In genomic region chr14:24300326-24300980, GRCh38 we compare ENCODE assay signal across 8 cellular contexts. TPM values are rescaled to one million over a fixed set of nuclear protein-coding genes. Genes with fewer than 3 reads are reported as not detected.
DNase-seq lines count a peak whose midpoint lies in the region; ATAC-seq, FAIRE-seq and TF ChIP-seq lines count a peak whose summit lies in the region.

No MANE protein-coding gene starts in this region.

- peaks cover 40% of the 10 kb centered on the region for H3K36me3 ChIP-seq in astrocyte (ENCODE audit: insufficient read depth, low read length)
- H3K36me3 ChIP-seq in liver (ENCODE audit: control insufficient read depth in 4 of 4, insufficient read depth in 3 of 4, low read depth in 1 of 4, low read length in 3 of 4), result peaks cover 9 to 46% (median 33%) of the 10 kb centered on the region in 4 donors
- H3K36me3 ChIP-seq in thymus (ENCODE audit: control insufficient read depth, insufficient read depth), result peaks cover 49% of the 10 kb centered on the region

- H3K27ac Mint-ChIP-seq in activated T-cell treated with anti-CD3 and anti-CD28 coated beads, Interleukin-2, amount 50 U/mL, for 24 hours, result peak overlapping the region; percentile 96
- peak overlapping the region; percentile 45 for H3K27ac Mint-ChIP-seq in astrocyte (ENCODE audit: unreplicated experiment)

- no peaks in the 10 kb centered on the region for H3K27me3 Mint-ChIP-seq in activated T-cell treated with anti-CD3 and anti-CD28 coated beads, Interleukin-2, amount 50 U/mL, for 24 hours
- H3K27me3 Mint-ChIP-seq in astrocyte (ENCODE audit: low read depth, unreplicated experiment), result no peaks in the 10 kb centered on the region

- no peak for ATAC-seq in HG03280 (IDR thresholded peaks at IDR 0.05; ENCODE audit: unreplicated experiment)

- peak overlapping the region; percentile 98 for H2AFZ ChIP-seq in astrocyte (ENCODE audit: low read depth, low read length)

- H3K27me3 ChIP-seq in astrocyte (ENCODE audit: insufficient read depth, low read length) (no peaks in the 10 kb centered on the region), liver (ENCODE audit: control insufficient read depth in 4 of 4, insufficient read depth in 4 of 4, low read length in 3 of 4) (no peaks in the 10 kb centered on the region), thymus (ENCODE audit: control insufficient read depth, insufficient read depth) (no peaks in the 10 kb centered on the region)

- peaks cover 32% of the 10 kb centered on the region for H3K79me2 ChIP-seq in astrocyte (ENCODE audit: insufficient read depth, low read length)

- no peaks in the 10 kb centered on the region for H3K9me3 Mint-ChIP-seq in activated T-cell treated with anti-CD3 and anti-CD28 coated beads, Interleukin-2, amount 50 U/mL, for 24 hours
- no peaks in the 10 kb centered on the region for H3K9me3 Mint-ChIP-seq in astrocyte (ENCODE audit: unreplicated experiment)

- H3K9ac ChIP-seq in astrocyte (ENCODE audit: low read length), result peak overlapping the region; percentile 93
- peak overlapping the region; percentile 71 to 80 for H3K9ac ChIP-seq in liver (ENCODE audit: low read depth in 1 of 2, low read length in 2 of 2)

- H4K20me1 ChIP-seq in astrocyte (ENCODE audit: insufficient read depth, low read length), result peaks cover 10% of the 10 kb centered on the region

- TF ChIP-seq RAD21 in liver (IDR thresholded peaks at IDR 0.05), result no peak

- TF ChIP-seq CTCF in astrocyte (IDR thresholded peaks at IDR 0.05; ENCODE audit: insufficient read depth, low read depth, low read length) (no peak), liver (IDR thresholded peaks at IDR 0.05; ENCODE audit: low read depth, low read length, missing input control) (no peak)

- no peak for DNase-seq in activated T-cell treated with anti-CD3 and anti-CD28 coated beads, Interleukin-2, amount 50 U/mL, for 24 hours
- no peak for DNase-seq in activated T-cell treated with anti-CD3 and anti-CD28 coated beads, Interleukin-2, amount 50 U/mL, for 1 hour
- DNase-seq in astrocyte (ENCODE audit: low read depth), result no peak
- DNase-seq in anterior cingulate cortex (lab: John Stamatoyannopoulos, UW), result no peak
- DNase-seq in D341Med (ENCODE audit: low spot score), result no peak

- H3K4me1 ChIP-seq in astrocyte (ENCODE audit: insufficient read depth, low read length) (peaks cover 25% of the 10 kb centered on the region), liver (ENCODE audit: control insufficient read depth in 4 of 4, insufficient read depth in 4 of 4, low read length in 3 of 4) (peaks cover 12 to 89% (median 77%) of the 10 kb centered on the region in 4 donors), thymus (ENCODE audit: control insufficient read depth, insufficient read depth, low read length) (peaks cover 14% of the 10 kb centered on the region)

- peak overlapping the region; percentile 99 for H3K4me2 ChIP-seq in astrocyte (ENCODE audit: low read length)

- 25% methylated on average over 16 of the region's 16 CpGs for WGBS in liver
- 40% methylated on average over 16 of the region's 16 CpGs for WGBS in thymus

- no peaks in the 10 kb centered on the region for H3K9me3 ChIP-seq in astrocyte (ENCODE audit: insufficient read depth, low read depth, low read length)
- no peaks in the 10 kb centered on the region for H3K9me3 ChIP-seq in liver (ENCODE audit: control insufficient read depth in 4 of 4, low read length in 3 of 4)
- H3K9me3 ChIP-seq in thymus (ENCODE audit: control insufficient read depth), result no peaks in the 10 kb centered on the region

- H3K4me3 ChIP-seq in astrocyte (ENCODE audit: insufficient read depth, low read depth, low read length), result peak overlapping the region; percentile 95
- peak overlapping the region; percentile 72 to 86 (median 83) for H3K4me3 ChIP-seq in liver (ENCODE audit: low read depth in 1 of 3, low read length in 3 of 3)
- H3K4me3 ChIP-seq in thymus (ENCODE audit: low read length), result peak overlapping the region; percentile 89

- H3K4me3 Mint-ChIP-seq in activated T-cell treated with anti-CD3 and anti-CD28 coated beads, Interleukin-2, amount 50 U/mL, for 24 hours, result peak overlapping the region; percentile 92
- peak overlapping the region; percentile 94 for H3K4me3 Mint-ChIP-seq in astrocyte (ENCODE audit: unreplicated experiment)

- FAIRE-seq in astrocyte (lab: Jason Lieb, UNC), result no peak

- H3K27ac ChIP-seq in astrocyte (ENCODE audit: low read depth, low read length) (peak overlapping the region; percentile 66), liver (ENCODE audit: low read depth in 1 of 2, low read length in 2 of 2) (peak overlapping the region; percentile 90 to 94), thymus (ENCODE audit: low read depth) (peak overlapping the region; percentile 83)

- H3K4me1 Mint-ChIP-seq in activated T-cell treated with anti-CD3 and anti-CD28 coated beads, Interleukin-2, amount 50 U/mL, for 24 hours (ENCODE audit: low read depth), result peaks cover 60% of the 10 kb centered on the region
- H3K4me1 Mint-ChIP-seq in astrocyte (ENCODE audit: low read depth, unreplicated experiment), result peaks cover 30% of the 10 kb centered on the region

- peaks cover 76% of the 10 kb centered on the region for H3K36me3 Mint-ChIP-seq in activated T-cell treated with anti-CD3 and anti-CD28 coated beads, Interleukin-2, amount 50 U/mL, for 24 hours (ENCODE audit: low read depth)
- peaks cover 31% of the 10 kb centered on the region for H3K36me3 Mint-ChIP-seq in astrocyte (ENCODE audit: low read depth, unreplicated experiment)

TF ChIP-seq in liver, 16 proteins besides CTCF, POLR2A, EP300 and RAD21 (continues in another document):
- no peak for TF ChIP-seq HNF4A (conservative IDR thresholded peaks at IDR 0.05)
- TF ChIP-seq, protein P1, sequence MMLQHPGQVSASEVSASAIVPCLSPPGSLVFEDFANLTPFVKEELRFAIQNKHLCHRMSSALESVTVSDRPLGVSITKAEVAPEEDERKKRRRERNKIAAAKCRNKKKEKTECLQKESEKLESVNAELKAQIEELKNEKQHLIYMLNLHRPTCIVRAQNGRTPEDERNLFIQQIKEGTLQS (IDR thresholded peaks at IDR 0.05), result no peak
- TF ChIP-seq SP1 (IDR thresholded peaks at IDR 0.05), result no peak
- no peak for TF ChIP-seq YY1 (IDR thresholded peaks at IDR 0.05)
- TF ChIP-seq FOXA2 (IDR thresholded peaks at IDR 0.05), result no peak
- TF ChIP-seq, protein P2, sequence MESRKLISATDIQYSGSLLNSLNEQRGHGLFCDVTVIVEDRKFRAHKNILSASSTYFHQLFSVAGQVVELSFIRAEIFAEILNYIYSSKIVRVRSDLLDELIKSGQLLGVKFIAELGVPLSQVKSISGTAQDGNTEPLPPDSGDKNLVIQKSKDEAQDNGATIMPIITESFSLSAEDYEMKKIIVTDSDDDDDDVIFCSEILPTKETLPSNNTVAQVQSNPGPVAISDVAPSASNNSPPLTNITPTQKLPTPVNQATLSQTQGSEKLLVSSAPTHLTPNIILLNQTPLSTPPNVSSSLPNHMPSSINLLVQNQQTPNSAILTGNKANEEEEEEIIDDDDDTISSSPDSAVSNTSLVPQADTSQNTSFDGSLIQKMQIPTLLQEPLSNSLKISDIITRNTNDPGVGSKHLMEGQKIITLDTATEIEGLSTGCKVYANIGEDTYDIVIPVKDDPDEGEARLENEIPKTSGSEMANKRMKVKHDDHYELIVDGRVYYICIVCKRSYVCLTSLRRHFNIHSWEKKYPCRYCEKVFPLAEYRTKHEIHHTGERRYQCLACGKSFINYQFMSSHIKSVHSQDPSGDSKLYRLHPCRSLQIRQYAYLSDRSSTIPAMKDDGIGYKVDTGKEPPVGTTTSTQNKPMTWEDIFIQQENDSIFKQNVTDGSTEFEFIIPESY (IDR thresholded peaks at IDR 0.05), result no peak
- TF ChIP-seq RXRA (IDR thresholded peaks at IDR 0.05), result no peak
- TF ChIP-seq GABPA (IDR thresholded peaks at IDR 0.05 in 1 of 2, conservative IDR thresholded peaks at IDR 0.05 in 1 of 2), result no peak
- TF ChIP-seq, protein P3, sequence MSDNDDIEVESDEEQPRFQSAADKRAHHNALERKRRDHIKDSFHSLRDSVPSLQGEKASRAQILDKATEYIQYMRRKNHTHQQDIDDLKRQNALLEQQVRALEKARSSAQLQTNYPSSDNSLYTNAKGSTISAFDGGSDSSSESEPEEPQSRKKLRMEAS (IDR thresholded peaks at IDR 0.05), result no peak
- TF ChIP-seq JUND (IDR thresholded peaks at IDR 0.05), result no peak
- TF ChIP-seq, protein P4, sequence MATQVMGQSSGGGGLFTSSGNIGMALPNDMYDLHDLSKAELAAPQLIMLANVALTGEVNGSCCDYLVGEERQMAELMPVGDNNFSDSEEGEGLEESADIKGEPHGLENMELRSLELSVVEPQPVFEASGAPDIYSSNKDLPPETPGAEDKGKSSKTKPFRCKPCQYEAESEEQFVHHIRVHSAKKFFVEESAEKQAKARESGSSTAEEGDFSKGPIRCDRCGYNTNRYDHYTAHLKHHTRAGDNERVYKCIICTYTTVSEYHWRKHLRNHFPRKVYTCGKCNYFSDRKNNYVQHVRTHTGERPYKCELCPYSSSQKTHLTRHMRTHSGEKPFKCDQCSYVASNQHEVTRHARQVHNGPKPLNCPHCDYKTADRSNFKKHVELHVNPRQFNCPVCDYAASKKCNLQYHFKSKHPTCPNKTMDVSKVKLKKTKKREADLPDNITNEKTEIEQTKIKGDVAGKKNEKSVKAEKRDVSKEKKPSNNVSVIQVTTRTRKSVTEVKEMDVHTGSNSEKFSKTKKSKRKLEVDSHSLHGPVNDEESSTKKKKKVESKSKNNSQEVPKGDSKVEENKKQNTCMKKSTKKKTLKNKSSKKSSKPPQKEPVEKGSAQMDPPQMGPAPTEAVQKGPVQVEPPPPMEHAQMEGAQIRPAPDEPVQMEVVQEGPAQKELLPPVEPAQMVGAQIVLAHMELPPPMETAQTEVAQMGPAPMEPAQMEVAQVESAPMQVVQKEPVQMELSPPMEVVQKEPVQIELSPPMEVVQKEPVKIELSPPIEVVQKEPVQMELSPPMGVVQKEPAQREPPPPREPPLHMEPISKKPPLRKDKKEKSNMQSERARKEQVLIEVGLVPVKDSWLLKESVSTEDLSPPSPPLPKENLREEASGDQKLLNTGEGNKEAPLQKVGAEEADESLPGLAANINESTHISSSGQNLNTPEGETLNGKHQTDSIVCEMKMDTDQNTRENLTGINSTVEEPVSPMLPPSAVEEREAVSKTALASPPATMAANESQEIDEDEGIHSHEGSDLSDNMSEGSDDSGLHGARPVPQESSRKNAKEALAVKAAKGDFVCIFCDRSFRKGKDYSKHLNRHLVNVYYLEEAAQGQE (IDR thresholded peaks at IDR 0.05), result no peak

RNA-seq across cellular contexts. Expression of gene NOP9, which starts 0.8 kb away (rescaled TPM):
- total RNA-seq in astrocyte, result 22.9 and 23.5 TPM in 2 replicates
- 10 to 100 TPM; 12.3 to 18.2 TPM for total RNA-seq in liver
- polyA plus RNA-seq in liver, result 1 to 10 TPM; 3.8 to 7.1 TPM
- polyA plus RNA-seq in thymus, result 7.9 TPM

RNA-seq across cellular contexts. Expression of gene DHRS1, which starts 0.9 kb away (rescaled TPM):
- total RNA-seq in astrocyte, result 26.5 and 30.3 TPM in 2 replicates
- 10 to 100 TPM; 30.3 to 84.9 TPM for total RNA-seq in liver
- 10 to 100 TPM; 40.3 to 60.1 TPM for polyA plus RNA-seq in liver
- 59.6 TPM for polyA plus RNA-seq in thymus

RNA-seq across cellular contexts. Expression of gene CIDEB, which starts 7.3 kb away (rescaled TPM):
- total RNA-seq in astrocyte, result not detected in 2 replicates
- total RNA-seq in liver, result 100 to 1,000 TPM in 1 of 2 donors, 10 to 100 TPM in 1; 32.1 to 142 TPM
- 100 to 1,000 TPM; 176 to 312 TPM for polyA plus RNA-seq in liver
- 13.4 TPM for polyA plus RNA-seq in thymus

RNA-seq across cellular contexts. Expression of gene LTB4R2, which starts 9.5 kb away (rescaled TPM):
- total RNA-seq in astrocyte, result 7.8 and 9.3 TPM in 2 replicates
- total RNA-seq in liver, result 10 to 100 TPM in 1 of 2 donors, 1 to 10 TPM in 1; 2.5 to 11.3 TPM
- 1 to 10 TPM in 1 of 2 donors, under 1 TPM in 1; 0.28 to 1.2 TPM for polyA plus RNA-seq in liver
- polyA plus RNA-seq in thymus, result 6.5 TPM

RNA-seq across cellular contexts. Expression of gene LTB4R, which starts 10.8 kb away (rescaled TPM):
- total RNA-seq in astrocyte (5.5 TPM in 2 replicates), liver (1 to 10 TPM; 2.1 to 5.0 TPM)
- polyA plus RNA-seq in liver (1 to 10 TPM in 1 of 2 donors, under 1 TPM in 1; 0.86 to 2.9 TPM), thymus (73.3 TPM)

Comparison
In these comparisons a context has a peak if more than half of its experiments do, and no peak if none do; other contexts are left out.
1. RNA of gene CIDEB, which starts 7.3 kb away (total RNA-seq): 32.1 to 142 TPM in liver; not detected in astrocyte; every median in the first group is over 10 times any median in the second.
2. Peak in every context shown above with its lines, with median percentiles within 50 percentile points of each other: H3K27ac ChIP-seq and H3K4me3 ChIP-seq.